In the genomic region with DNA sequence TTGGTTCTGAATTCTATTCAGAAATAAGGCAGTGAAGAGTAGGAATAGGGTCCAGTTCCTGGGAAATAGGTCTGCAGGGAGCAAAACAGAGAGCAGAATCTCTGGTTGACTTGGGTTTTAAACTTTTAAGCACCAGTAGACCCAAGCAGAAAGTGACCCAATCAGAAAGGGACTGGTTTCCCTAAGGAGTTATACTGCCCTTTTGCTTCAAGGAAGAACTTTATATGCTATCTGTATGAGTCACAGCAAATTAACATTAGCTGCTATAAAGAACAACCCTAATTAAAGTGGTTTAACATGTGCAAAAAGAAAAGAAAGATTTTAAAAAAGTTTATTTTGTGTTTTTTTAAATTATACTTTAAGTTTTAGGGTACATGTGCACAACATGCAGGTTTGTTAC, we compare ENCODE assay signal across 22 cellular contexts.
DNase-seq lines count a peak whose midpoint lies in the region; ATAC-seq, FAIRE-seq and TF ChIP-seq lines count a peak whose summit lies in the region.
"Had no signal": no experiment of that assay in that cellular context is flagged by ENCODE, and none has a peak within 500 bp of the region (broad histone marks: within the 10 kb centered on the region; RNA-seq: fewer than 3 reads in every experiment).

No MANE protein-coding gene starts in this region.

- H3K36me3 ChIP-seq in mucosa of descending colon (ENCODE audit: low read depth), result no peaks in the 10 kb centered on the region
- no peaks in the 10 kb centered on the region for H3K36me3 ChIP-seq in small intestine (ENCODE audit: control insufficient read depth in 2 of 2, insufficient read depth in 2 of 2, low read length in 2 of 2)
- H3K36me3 ChIP-seq: BLaER1 treated with 17β-estradiol and CSF1 and Interleukin-3, amounts not matched to agents 10 nM and 100 nM had no signal

- DNase-seq in mucosa of descending colon (no peak), small intestine (peak; percentile 43), SIG-M5 treated with dmso at 0.1 percent for 504 hours (lab: John Stamatoyannopoulos, UW; ENCODE audit: unreplicated experiment) (no peak), superior temporal gyrus (ENCODE audit: extremely low spot score) (no peak), GOT3 (lab: John Stamatoyannopoulos, UW) (no peak)
- no peak for DNase-seq in activated CD4-positive, alpha-beta T cell treated with anti-CD3 and anti-CD28 coated beads, Interleukin-2, amount 50 U/mL, for 4 hours
- DNase-seq: AML-193; Caco-2; Calu3; CD4-positive, alpha-beta memory T cell; CD4-positive, CD25-positive, alpha-beta regulatory T cell; CD8-positive, alpha-beta memory T cell; DMS79 treated with DMSO at 0.1 percent for 48 hours; GF-D8 had no signal

- H3K27ac ChIP-seq in C4-2B (peak overlapping the region; percentile 59; the same call in 1 of the 2 replicates), VCaP (peak overlapping the region; percentile 73), small intestine (ENCODE audit: low read depth in 1 of 2, low read length in 1 of 2) (no peak overlapping the region)
- H3K27ac ChIP-seq: A549; BLaER1 treated with 17β-estradiol and CSF1 and Interleukin-3, amounts not matched to agents 10 nM and 100 nM had no signal

- H3K4me3 ChIP-seq in mucosa of descending colon (no peak overlapping the region), small intestine (ENCODE audit: low read depth in 1 of 2, low read length in 2 of 2) (no peak overlapping the region)
- H3K4me3 ChIP-seq: A549; BLaER1 treated with 17β-estradiol and CSF1 and Interleukin-3, amounts not matched to agents 10 nM and 100 nM had no signal

- H3K27me3 ChIP-seq in small intestine (ENCODE audit: control insufficient read depth in 2 of 2, insufficient read depth in 2 of 2, low read length in 2 of 2), result no peaks in the 10 kb centered on the region
- H3K27me3 ChIP-seq: BLaER1 treated with 17β-estradiol and CSF1 and Interleukin-3, amounts not matched to agents 10 nM and 100 nM had no signal

- H3K4me1 ChIP-seq in mucosa of descending colon (ENCODE audit: low read depth) (no peaks in the 10 kb centered on the region), small intestine (ENCODE audit: control insufficient read depth in 2 of 2, insufficient read depth in 1 of 2, low read depth in 1 of 2, low read length in 1 of 2) (peaks cover 0 to 4% of the 10 kb centered on the region in 2 donors)
- H3K4me1 ChIP-seq: A549, Caco-2 had no signal

- no peak for FAIRE-seq in small intestine (lab: Jason Lieb, UNC)
- FAIRE-seq: A549, D721Med, G401.6, GM12891, GM19239 had no signal

- ATAC-seq in mucosa of descending colon, result peak; percentile 54
- ATAC-seq: A549 had no signal

- TF ChIP-seq CTCF in C4-2B (conservative IDR thresholded peaks at IDR 0.05), result no peak
- no peak for TF ChIP-seq CTCF in VCaP (conservative IDR thresholded peaks at IDR 0.05)
- no peak for TF ChIP-seq CTCF in mucosa of descending colon (IDR thresholded peaks at IDR 0.05)

- intact Hi-C loops in mucosa of descending colon (cut with DNase I, micrococcal nuclease), result no loop called here

- H3K9me3 ChIP-seq in mucosa of descending colon (no peaks in the 10 kb centered on the region), small intestine (ENCODE audit: control insufficient read depth, low read depth) (no peaks in the 10 kb centered on the region)
- H3K9me3 ChIP-seq: A549, Caco-2 had no signal

Comparison
In these comparisons a context has a peak if more than half of its experiments do, and no peak if none do; other contexts are left out.
1. H3K27ac ChIP-seq: peak in C4-2B (single experiment) and VCaP (single experiment); none in small intestine (0 of 2).